ENCODE assay signal across 21 cellular contexts in genomic region chr2:172333626-172334330, GRCh38.
"Had no signal": no experiment of that assay in that cellular context is flagged by ENCODE, and none has a peak within 500 bp of the region (broad histone marks: within the 10 kb centered on the region; RNA-seq: fewer than 3 reads in every experiment).

No MANE protein-coding gene starts in this region.

- H3K4me1 ChIP-seq: right lobe of liver, testis had no signal

- H3K27ac ChIP-seq: coronary artery, esophagus squamous epithelium, heart right ventricle, left ventricle myocardium inferior, ovary, right lobe of liver, testis, upper lobe of left lung had no signal

- ATAC-seq: activated CD8-positive, alpha-beta T cell treated with anti-CD3 and anti-CD28 coated beads, Interleukin-2, amount 10 ng/mL, durations not matched to agents 7 days and 5 days; heart right ventricle; mucosa of descending colon; naive thymus-derived CD4-positive, alpha-beta T cell; right lobe of liver; stimulated activated memory B cell treated with anti-CD40 and anti-IgM and Interleukin-4, amounts not matched to agents 10 μg/mL and 1 μg/mL and 100 μg/mL, for 72 hours had no signal

- H3K36me3 ChIP-seq: esophagus squamous epithelium, heart right ventricle, left ventricle myocardium inferior, ovary, right lobe of liver, upper lobe of left lung had no signal

- H3K9me3 ChIP-seq: esophagus squamous epithelium, heart right ventricle, left ventricle myocardium inferior, mucosa of descending colon, ovary, right lobe of liver, testis, upper lobe of left lung had no signal

- H3K4me3 ChIP-seq: coronary artery, esophagus squamous epithelium, heart right ventricle, left ventricle myocardium inferior, mucosa of descending colon, ovary, right lobe of liver, testis, upper lobe of left lung had no signal

- H3K27me3 ChIP-seq: esophagus squamous epithelium, heart right ventricle, ovary, right lobe of liver, testis, upper lobe of left lung had no signal

- DNase-seq: activated CD4-positive, alpha-beta T cell treated with anti-CD3 and anti-CD28 coated beads, Interleukin-2, amount 10 ng/mL, durations not matched to agents 7 days and 5 days; activated CD8-positive, alpha-beta T cell treated with anti-CD3 and anti-CD28 coated beads, Interleukin-2, amount 10 ng/mL, durations not matched to agents 7 days and 5 days; activated naive CD4-positive, alpha-beta T cell treated with Interleukin-2 at 50 U/mL for 16 hours; activated T-cell treated with anti-CD3 and anti-CD28 coated beads, Interleukin-2, amount 50 U/mL, for 24 hours; effector CD4-positive, alpha-beta T cell; esophagus squamous epithelium; heart right ventricle; immature natural killer cell; kidney glomerular epithelial cell; left ventricle myocardium inferior; mucosa of descending colon; naive thymus-derived CD4-positive, alpha-beta T cell; ovary; right lobe of liver; stimulated activated CD4-positive, alpha-beta T cell treated with anti-CD3 and anti-CD28 coated beads, Interleukin-4, amount 100 ng/mL, for 4 hours; T-helper 1 cell; T-helper 9 cell; upper lobe of left lung had no signal
